6 cellular contexts compared by ENCODE assay signal in the genomic region with DNA sequence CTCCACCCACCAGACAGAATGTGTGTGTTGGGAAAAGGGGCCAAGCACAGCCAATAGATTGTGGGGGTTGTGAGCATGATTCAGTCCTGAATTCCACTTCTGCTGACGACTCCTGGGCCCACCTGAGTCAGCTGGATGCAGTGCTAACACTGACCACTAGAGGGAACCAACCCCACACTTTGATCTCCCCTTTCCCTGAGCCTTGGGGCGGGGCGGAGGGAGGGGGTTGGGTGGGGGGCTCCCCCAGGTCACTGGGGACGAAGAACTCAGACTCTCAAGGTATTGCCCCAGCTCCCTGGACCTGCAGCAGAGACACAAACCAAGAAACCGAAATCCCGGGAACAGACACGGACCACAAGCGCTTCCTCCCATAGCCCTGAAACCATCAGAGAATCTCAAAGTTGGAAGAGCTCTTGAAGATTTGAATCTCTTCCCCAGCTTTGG. TPM values are rescaled to one million over a fixed set of nuclear protein-coding genes. Genes with fewer than 3 reads are reported as not detected.
DNase-seq lines count a peak whose midpoint lies in the region; ATAC-seq and TF ChIP-seq lines count a peak whose summit lies in the region.

No MANE protein-coding gene starts in this region.

- H3K14ac ChIP-seq in neuronal stem cell (ENCODE audit: low read length): no peak overlapping the region

- H2BK15ac ChIP-seq in neuronal stem cell (ENCODE audit: low read length): no peak overlapping the region

- DNase-seq in GM10248 (ENCODE audit: extremely low spot score): peak; percentile 76
- DNase-seq in RPMI7951 (ENCODE audit: low read depth): peak; percentile 12
- DNase-seq in body of pancreas: peak; percentile 34 to 62 (median 45)
- DNase-seq in neuronal stem cell (ENCODE audit: low spot score): peak; percentile 39
- DNase-seq in NCI-H446 treated with DMSO at 0.1 percent for 48 hours (lab: John Stamatoyannopoulos, UW): no peak

- H3K9ac ChIP-seq in neuronal stem cell (ENCODE audit: low read depth, low read length, poor library complexity): no peak overlapping the region

- intact Hi-C loops in body of pancreas (cut with DNase I): loop anchor here (5.0 to 10.0 kb wide), 2 partner anchors 226 to 353 kb away; a partner anchor contains a TSS

- no peak overlapping the region for H4K8ac ChIP-seq in neuronal stem cell (ENCODE audit: low read depth, low read length)

- no peak overlapping the region for H2AK5ac ChIP-seq in neuronal stem cell (ENCODE audit: low read depth, low read length)

- POLR2A ChIA-PET in GM10248 (lab: Yijun Ruan, JAX): interaction anchor here (0.6 kb wide), 1 partner anchor 231 kb away, joined by 3 read pairs; no protein-coding TSS in a partner anchor

- H3K4me1 ChIP-seq in body of pancreas (no peaks in the 10 kb centered on the region), neuronal stem cell (ENCODE audit: control insufficient read depth in 2 of 2, insufficient read depth in 1 of 2, low read depth in 1 of 2, low read length in 2 of 2) (no peaks in the 10 kb centered on the region)

- H3K36me3 ChIP-seq in body of pancreas (replicated peaks in 1 of 2; ENCODE audit: insufficient read depth in 1 of 2, low read depth in 2 of 2) (no peaks in the 10 kb centered on the region), neuronal stem cell (replicated peaks in 1 of 2; ENCODE audit: control insufficient read depth in 2 of 2, insufficient read depth in 2 of 2, low read length in 2 of 2) (no peaks in the 10 kb centered on the region)

- H3K9me3 ChIP-seq in body of pancreas (no peaks in the 10 kb centered on the region), neuronal stem cell (replicated peaks in 1 of 2; ENCODE audit: control insufficient read depth in 2 of 2, insufficient read depth in 1 of 2, low read depth in 1 of 2, low read length in 2 of 2) (no peaks in the 10 kb centered on the region)

- no peaks in the 10 kb centered on the region for H3K79me1 ChIP-seq in neuronal stem cell (ENCODE audit: low read depth, low read length)

- H3K27ac ChIP-seq in body of pancreas (no peak overlapping the region), neuronal stem cell (replicated peaks; ENCODE audit: low read length) (no peak overlapping the region)

- H3K18ac ChIP-seq in neuronal stem cell (ENCODE audit: low read length): no peak overlapping the region

- no peak overlapping the region for H2BK120ac ChIP-seq in neuronal stem cell (ENCODE audit: low read depth, low read length)

- no peak overlapping the region for H4K91ac ChIP-seq in neuronal stem cell (ENCODE audit: low read depth, low read length, poor library complexity)

- no peak for TF ChIP-seq POLR2A in body of pancreas (IDR thresholded peaks at IDR 0.05)

- no peak overlapping the region for H3K4ac ChIP-seq in neuronal stem cell (ENCODE audit: low read length)

- no peak overlapping the region for H2BK12ac ChIP-seq in neuronal stem cell (ENCODE audit: low read length)

- no peak overlapping the region for H3K4me2 ChIP-seq in neuronal stem cell (ENCODE audit: insufficient read depth, low read length, poor library complexity, severe bottlenecking)

- ATAC-seq in body of pancreas (no peak), GM19351 (IDR thresholded peaks at IDR 0.05; ENCODE audit: unreplicated experiment) (no peak)

- TF ChIP-seq CTCF in GM10248 (IDR thresholded peaks at IDR 0.05; ENCODE audit: control extremely low read depth, extremely low read depth, low read depth, missing control alignments): peak; percentile 79
- peak; percentile 52 to 90 (median 66) for TF ChIP-seq CTCF in body of pancreas (IDR thresholded peaks at IDR 0.05)

- no peak overlapping the region for H2BK5ac ChIP-seq in neuronal stem cell (ENCODE audit: low read length)

- no peak overlapping the region for H2AFZ ChIP-seq in neuronal stem cell (ENCODE audit: low read length)

- CTCF ChIA-PET in GM10248 (lab: Yijun Ruan, JAX): interaction anchor here (0.8 to 12.9 kb wide), 28 partner anchors 8 to 222 kb away, joined by 3 to 207 read pairs (median 6); a partner anchor contains a TSS

- 39 to 47% methylated on average over 6 to 8 of the region's 8 CpGs for WGBS in body of pancreas, 2 donors
- WGBS in neuronal stem cell (ENCODE audit: extremely low coverage in 2 of 2, insufficient read length in 2 of 2, insufficient replicate concordance in 1 of 2), 2 donors: no CpG with 5 or more reads among the region's 8 CpGs

- no peak overlapping the region for H3K23ac ChIP-seq in neuronal stem cell (ENCODE audit: low read depth, low read length, poor library complexity)

- H3K27me3 ChIP-seq in body of pancreas (no peaks in the 10 kb centered on the region), neuronal stem cell (ENCODE audit: control insufficient read depth in 3 of 3, insufficient read depth in 3 of 3, low read depth in 1 of 3, low read length in 3 of 3) (peaks cover 0 to 3% (median 0%) of the 10 kb centered on the region in 3 experiments)

- H3K4me3 ChIP-seq in body of pancreas: no peak overlapping the region
- no peak overlapping the region for H3K4me3 ChIP-seq in neuronal stem cell (ENCODE audit: low read length in 2 of 2)

RNA-seq across cellular contexts. Expression of a gene that starts 0.6 kb away (rescaled TPM):
- total RNA-seq in RPMI7951 (2014; rRNA removed; shearing (Covaris generic)): not detected in 2 replicates
- not detected for total RNA-seq in body of pancreas
- polyA plus RNA-seq in neuronal stem cell (2013, experiment 1 of 2): not detected
- polyA plus RNA-seq in neuronal stem cell (2013, experiment 2 of 2): not detected

RNA-seq across cellular contexts. Expression of a gene that starts 7.0 kb away (rescaled TPM):
- total RNA-seq in RPMI7951 (2014; rRNA removed; shearing (Covaris generic)): not detected in 2 replicates
- total RNA-seq in body of pancreas: not detected
- 0.08 TPM for polyA plus RNA-seq in neuronal stem cell (2013, experiment 1 of 2)
- polyA plus RNA-seq in neuronal stem cell (2013, experiment 2 of 2): 0.24 TPM

RNA-seq across cellular contexts. Expression of a gene that starts 15.3 kb away (rescaled TPM):
- not detected in 2 replicates for total RNA-seq in RPMI7951 (2014; rRNA removed; shearing (Covaris generic))
- not detected for total RNA-seq in body of pancreas
- polyA plus RNA-seq in neuronal stem cell (2013, experiment 1 of 2): not detected
- not detected for polyA plus RNA-seq in neuronal stem cell (2013, experiment 2 of 2)

RNA-seq across cellular contexts. Expression of a gene that starts 20.5 kb away (rescaled TPM):
- 0.20 TPM in 1 of 2 replicates, not detected in the other for total RNA-seq in RPMI7951 (2014; rRNA removed; shearing (Covaris generic))
- not detected for total RNA-seq in body of pancreas
- 0.71 TPM for polyA plus RNA-seq in neuronal stem cell (2013, experiment 1 of 2)
- polyA plus RNA-seq in neuronal stem cell (2013, experiment 2 of 2): 0.79 TPM

RNA-seq across cellular contexts. Expression of a gene that starts 29.9 kb away (rescaled TPM):
- not detected in 2 replicates for total RNA-seq in RPMI7951 (2014; rRNA removed; shearing (Covaris generic))
- not detected for total RNA-seq in body of pancreas
- polyA plus RNA-seq in neuronal stem cell (2013, experiment 1 of 2): not detected
- polyA plus RNA-seq in neuronal stem cell (2013, experiment 2 of 2): 0.07 TPM
